In genomic region chr2:141591787-141592186, GRCh38 we compare ENCODE assay signal across 37 cellular contexts.
DNase-seq lines count a peak whose midpoint lies in the region; ATAC-seq, FAIRE-seq and TF ChIP-seq lines count a peak whose summit lies in the region.
"Had no signal": no experiment of that assay in that cellular context is flagged by ENCODE, and none has a peak within 500 bp of the region (broad histone marks: within the 10 kb centered on the region; RNA-seq: fewer than 3 reads in every experiment).

No MANE protein-coding gene starts in this region.

- BruUV-seq in HepG2 (replicated peaks; lab: Mats Ljungman, UMichigan) = no TSS peak
- no TSS peak for BruUV-seq in PC-3 (replicated peaks; lab: Mats Ljungman, UMichigan)
- no TSS peak for BruUV-seq in K562 (replicated peaks; lab: Mats Ljungman, UMichigan)

- DNase-seq in HepG2 (ENCODE audit: low spot score) (no peak), right lobe of liver (no peak), PC-3 (no peak), SK-N-MC (ENCODE audit: low read depth, low spot score) (no peak), K562 (ENCODE audit: extremely low read depth in 1 of 4, low spot score in 3 of 4) (no peak), left ventricle myocardium inferior (no peak), right atrium auricular region (ENCODE audit: low spot score) (no peak), nephron progenitor cell (no peak)
- DNase-seq: 8988T; ACHN; AML-193; BE2C; C1 segment of cervical spinal cord; Caco-2; Calu3; CD4-positive, alpha-beta memory T cell; CD4-positive, alpha-beta T cell; CD4-positive, CD25-positive, alpha-beta regulatory T cell; CD8-positive, alpha-beta memory T cell; CD8-positive, alpha-beta T cell; COR-L47; DMS 273 treated with DMSO at 0.1 percent for 48 hours; DMS153; DMS53; DMS79; DMS79 treated with DMSO at 0.1 percent for 48 hours; DND-41; EL had no signal

- no peak overlapping the region for H3K27ac ChIP-seq in HepG2 (ENCODE audit: extremely low read length, insufficient read depth, low read length)
- no peak overlapping the region for H3K27ac ChIP-seq in right lobe of liver
- H3K27ac ChIP-seq in PC-3 (ENCODE audit: low read length) = no peak overlapping the region
- H3K27ac ChIP-seq in SK-N-MC = peak overlapping the region; percentile 98; the same call in 1 of the 2 replicates
- H3K27ac ChIP-seq in K562 (ENCODE audit: extremely low read depth, low read depth, low read length) = no peak overlapping the region
- H3K27ac ChIP-seq in left ventricle myocardium inferior (replicated peaks) = no peak overlapping the region
- no peak overlapping the region for H3K27ac ChIP-seq in right atrium auricular region
- H3K27ac ChIP-seq: 22Rv1; A549; BLaER1; BLaER1 treated with 17β-estradiol and CSF1 and Interleukin-3, amounts not matched to agents 10 nM and 100 nM; C4-2B had no signal

- TF ChIP-seq POLR2A in HepG2 (IDR thresholded peaks at IDR 0.05; ENCODE audit: insufficient read depth in 1 of 2, low read depth in 2 of 2, low read length in 2 of 2) = no peak
- no peak for TF ChIP-seq POLR2A in right lobe of liver (IDR thresholded peaks at IDR 0.05)
- TF ChIP-seq POLR2A in K562 (conservative IDR thresholded peaks at IDR 0.05) = no peak

- no peak overlapping the region for H3K9ac ChIP-seq in HepG2 (ENCODE audit: insufficient read depth, low read depth, low read length)
- H3K9ac ChIP-seq in PC-3 (ENCODE audit: low read length) = no peak overlapping the region
- no peak overlapping the region for H3K9ac ChIP-seq in SK-N-MC (ENCODE audit: insufficient read length)
- no peak overlapping the region for H3K9ac ChIP-seq in K562 (ENCODE audit: insufficient read depth in 1 of 2, low read depth in 2 of 2, low read length in 2 of 2)
- H3K9ac ChIP-seq: BLaER1; BLaER1 treated with 17β-estradiol and CSF1 and Interleukin-3, amounts not matched to agents 10 nM and 100 nM had no signal

- H3K9me3 ChIP-seq in HepG2 (ENCODE audit: low read length) (no peaks in the 10 kb centered on the region), right lobe of liver (no peaks in the 10 kb centered on the region), PC-3 (ENCODE audit: low read length) (no peaks in the 10 kb centered on the region), SK-N-MC (ENCODE audit: low read depth, low read length) (peaks cover 9% of the 10 kb centered on the region), K562 (replicated peaks; ENCODE audit: control insufficient read depth, insufficient read depth, low read depth, low read length) (no peaks in the 10 kb centered on the region), left ventricle myocardium inferior (replicated peaks) (peaks cover 29% of the 10 kb centered on the region), right atrium auricular region (peaks cover 0 to 9% of the 10 kb centered on the region in 2 donors)
- H3K9me3 ChIP-seq: A549, BE2C, Caco-2 had no signal

- H3K9me2 ChIP-seq in PC-3 (replicated peaks; ENCODE audit: low read length) = no peaks in the 10 kb centered on the region

- ATAC-seq in HepG2 = no peak
- no peak for ATAC-seq in right lobe of liver
- peak; percentile 69 for ATAC-seq in PC-3
- no peak for ATAC-seq in K562
- ATAC-seq: A549; CD8-positive, alpha-beta T cell had no signal

- H3K36me3 ChIP-seq in HepG2 (replicated peaks in 1 of 2; ENCODE audit: control insufficient read depth in 1 of 2, insufficient read depth in 2 of 2, low read length in 2 of 2) (no peaks in the 10 kb centered on the region), right lobe of liver (no peaks in the 10 kb centered on the region), PC-3 (ENCODE audit: low read depth, low read length) (no peaks in the 10 kb centered on the region), SK-N-MC (ENCODE audit: insufficient read depth, low read length) (peaks cover 17% of the 10 kb centered on the region), K562 (ENCODE audit: control insufficient read depth, insufficient read depth, low read length) (no peaks in the 10 kb centered on the region), left ventricle myocardium inferior (no peaks in the 10 kb centered on the region), right atrium auricular region (no peaks in the 10 kb centered on the region)
- H3K36me3 ChIP-seq: BE2C; BLaER1; BLaER1 treated with 17β-estradiol and CSF1 and Interleukin-3, amounts not matched to agents 10 nM and 100 nM had no signal

- H3K4me1 Mint-ChIP-seq in nephron progenitor cell = peaks cover 5% of the 10 kb centered on the region
- H3K4me1 Mint-ChIP-seq: B cell; CD14-positive monocyte; CD4-positive, alpha-beta memory T cell; CD4-positive, CD25-positive, alpha-beta regulatory T cell; CD8-positive, alpha-beta memory T cell had no signal

- H2AFZ ChIP-seq in HepG2 (ENCODE audit: low read length) (no peak overlapping the region), PC-3 (ENCODE audit: low read length) (no peak overlapping the region), K562 (ENCODE audit: low read depth, low read length) (no peak overlapping the region)

- H3K27me3 ChIP-seq in HepG2 (ENCODE audit: control insufficient read depth in 1 of 2, insufficient read depth in 2 of 2, low read length in 2 of 2) (no peaks in the 10 kb centered on the region), right lobe of liver (no peaks in the 10 kb centered on the region), PC-3 (ENCODE audit: low read length) (no peaks in the 10 kb centered on the region), K562 (ENCODE audit: control insufficient read depth in 2 of 2, insufficient read depth in 2 of 2, low read length in 2 of 2) (no peaks in the 10 kb centered on the region), left ventricle myocardium inferior (ENCODE audit: low read depth) (no peaks in the 10 kb centered on the region), right atrium auricular region (no peaks in the 10 kb centered on the region)
- H3K27me3 ChIP-seq: BE2C; BLaER1; BLaER1 treated with 17β-estradiol and CSF1 and Interleukin-3, amounts not matched to agents 10 nM and 100 nM had no signal

- in situ Hi-C loops in HepG2 (cut with HindIII; ENCODE audit: extremely low pct_ligation_motif_present, low pct_unique_long_range_greater_than_20kb) = no loop called here
- in situ Hi-C loops in K562 (cut with MboI) = no loop called here

- H3K27me3 Mint-ChIP-seq in nephron progenitor cell (ENCODE audit: low read depth, poor library complexity) = peaks cover 3% of the 10 kb centered on the region
- H3K27me3 Mint-ChIP-seq: B cell; CD4-positive, alpha-beta memory T cell; CD4-positive, alpha-beta T cell; CD4-positive, CD25-positive, alpha-beta regulatory T cell had no signal

- H3K4me1 ChIP-seq in HepG2 (ENCODE audit: insufficient read depth, low read length) (no peaks in the 10 kb centered on the region), right lobe of liver (no peaks in the 10 kb centered on the region), PC-3 (ENCODE audit: insufficient read depth, low read length) (no peaks in the 10 kb centered on the region), K562 (replicated peaks in 1 of 2; ENCODE audit: control insufficient read depth in 2 of 2, insufficient read depth in 2 of 2, low read length in 2 of 2) (no peaks in the 10 kb centered on the region), left ventricle myocardium inferior (no peaks in the 10 kb centered on the region), right atrium auricular region (no peaks in the 10 kb centered on the region)
- H3K4me1 ChIP-seq: A549; BE2C; BLaER1; BLaER1 treated with 17β-estradiol and CSF1 and Interleukin-3, amounts not matched to agents 10 nM and 100 nM; Caco-2 had no signal

- FAIRE-seq in HepG2 (lab: Jason Lieb, UNC) (no peak), K562 (lab: Jason Lieb, UNC) (no peak)
- FAIRE-seq: A204.1, A549, D721Med had no signal

- peaks cover 15% of the 10 kb centered on the region for H3K9me3 Mint-ChIP-seq in nephron progenitor cell
- H3K9me3 Mint-ChIP-seq: CD8-positive, alpha-beta T cell had no signal

- TF ChIP-seq EP300 in HepG2 (IDR thresholded peaks at IDR 0.05; ENCODE audit: low read depth in 2 of 2, low read length in 2 of 2) = no peak
- TF ChIP-seq EP300 in HepG2 (CRISPR knock-in tag; IDR thresholded peaks at IDR 0.05; ENCODE audit: borderline replicate concordance) = no peak
- TF ChIP-seq EP300 in K562 (IDR thresholded peaks at IDR 0.05; ENCODE audit: low read length) = no peak

- no peak for TF ChIP-seq RAD21 in HepG2 (CRISPR knock-in tag; IDR thresholded peaks at IDR 0.05)
- TF ChIP-seq RAD21 in K562 (CRISPR knock-in tag; conservative IDR thresholded peaks at IDR 0.05 in 1 of 2, IDR thresholded peaks at IDR 0.05 in 1 of 2) = no peak

- no peak overlapping the region for H3K4me2 ChIP-seq in HepG2 (ENCODE audit: low read depth, low read length)
- H3K4me2 ChIP-seq in PC-3 (ENCODE audit: low read length) = no peak overlapping the region
- H3K4me2 ChIP-seq in K562 (ENCODE audit: insufficient read depth, low read length) = no peak overlapping the region
- H3K4me2 ChIP-seq: A549; BLaER1; BLaER1 treated with 17β-estradiol and CSF1 and Interleukin-3, amounts not matched to agents 10 nM and 100 nM had no signal

- H3K4me3 Mint-ChIP-seq in nephron progenitor cell = no peak overlapping the region
- H3K4me3 Mint-ChIP-seq: B cell; CD14-positive monocyte; CD4-positive, alpha-beta memory T cell; CD4-positive, alpha-beta T cell; CD4-positive, CD25-positive, alpha-beta regulatory T cell; CD8-positive, alpha-beta memory T cell; CD8-positive, alpha-beta T cell had no signal

- H3K4me3 ChIP-seq in HepG2 (replicated peaks in 1 of 3; ENCODE audit: insufficient read depth in 1 of 3, low read depth in 2 of 3, low read length in 3 of 3) (no peak overlapping the region), right lobe of liver (no peak overlapping the region), PC-3 (ENCODE audit: low read length) (no peak overlapping the region), SK-N-MC (no peak overlapping the region), K562 (no peak overlapping the region), left ventricle myocardium inferior (no peak overlapping the region), right atrium auricular region (no peak overlapping the region)
- H3K4me3 ChIP-seq: A549; BLaER1; BLaER1 treated with 17β-estradiol and CSF1 and Interleukin-3, amounts not matched to agents 10 nM and 100 nM had no signal

- H4K20me1 ChIP-seq in HepG2 (ENCODE audit: insufficient read depth, low read length) (no peaks in the 10 kb centered on the region), PC-3 (ENCODE audit: low read length) (no peaks in the 10 kb centered on the region), K562 (replicated peaks; ENCODE audit: control insufficient read depth, insufficient read depth, low read length) (no peaks in the 10 kb centered on the region)
- H4K20me1 ChIP-seq: BLaER1; BLaER1 treated with 17β-estradiol and CSF1 and Interleukin-3, amounts not matched to agents 10 nM and 100 nM had no signal

- TF ChIP-seq CTCF in HepG2 (CRISPR knock-in tag; IDR thresholded peaks at IDR 0.05) (no peak), right lobe of liver (IDR thresholded peaks at IDR 0.05) (no peak), PC-3 (conservative IDR thresholded peaks at IDR 0.05; ENCODE audit: low read depth, low read length) (no peak), K562 (IDR thresholded peaks at IDR 0.05 in 2 of 3, conservative IDR thresholded peaks at IDR 0.05 in 1 of 3; ENCODE audit: insufficient read depth in 2 of 3, low read depth in 1 of 3, low read length in 3 of 3) (no peak), left ventricle myocardium inferior (IDR thresholded peaks at IDR 0.05; ENCODE audit: borderline replicate concordance) (no peak), right atrium auricular region (IDR thresholded peaks at IDR 0.05) (no peak), nephron progenitor cell (IDR thresholded peaks at IDR 0.05) (no peak)

- H3K79me2 ChIP-seq in HepG2 (ENCODE audit: insufficient read depth, low read length) (no peaks in the 10 kb centered on the region), PC-3 (ENCODE audit: low read length) (no peaks in the 10 kb centered on the region), K562 (ENCODE audit: control insufficient read depth, insufficient read depth, low read length) (no peaks in the 10 kb centered on the region)

- WGBS in HepG2 (ENCODE audit: low lambda C conversion rate) = 0% methylated on average over 3 of the region's 3 CpGs
- WGBS in right lobe of liver (ENCODE audit: insufficient coverage, low coverage, low lambda C conversion rate, missing lambda C conversion rate) = 46% methylated on average over 3 of the region's 3 CpGs
- WGBS in K562 (ENCODE audit: insufficient coverage, low coverage, missing lambda C conversion rate) = 0% methylated on average over 3 of the region's 3 CpGs

- no peaks in the 10 kb centered on the region for H3K36me3 Mint-ChIP-seq in nephron progenitor cell (ENCODE audit: low read depth)
- H3K36me3 Mint-ChIP-seq: CD14-positive monocyte; CD4-positive, alpha-beta memory T cell; CD4-positive, CD25-positive, alpha-beta regulatory T cell; CD8-positive, alpha-beta memory T cell; CD8-positive, alpha-beta T cell had no signal

- CTCF ChIA-PET in HepG2 (lab: Yijun Ruan, JAX; ENCODE audit: low intra/inter-chr PET ratio, low total read pairs) (no interaction called here), PC-3 (lab: Charles Lee) (no interaction called here), K562 (lab: Yijun Ruan, JAX; ENCODE audit: low intra/inter-chr PET ratio) (no interaction called here)

- POLR2A ChIA-PET in HepG2 (lab: Yijun Ruan, JAX) (no interaction called here), PC-3 (lab: Charles Lee; ENCODE audit: unreplicated experiment) (no interaction called here), K562 (lab: Yijun Ruan, JAX) (no interaction called here)

- intact Hi-C loops in HepG2 (cut with micrococcal nuclease; ENCODE audit: unreplicated experiment) = no loop called here
- intact Hi-C loops in right lobe of liver (cut with DNase I) = no loop called here
- intact Hi-C loops in PC-3 (cut with micrococcal nuclease) = no loop called here
- intact Hi-C loops in K562 (cut with micrococcal nuclease) = no loop called here
- intact Hi-C loops in left ventricle myocardium inferior (cut with micrococcal nuclease) = no loop called here

- H3K9me1 ChIP-seq in K562 (ENCODE audit: control insufficient read depth, insufficient read depth, low read length) = no peaks in the 10 kb centered on the region

- H3F3A ChIP-seq in PC-3 (ENCODE audit: low read length, unreplicated experiment) = no peaks in the 10 kb centered on the region

- no peak overlapping the region for H3K27ac Mint-ChIP-seq in nephron progenitor cell
- H3K27ac Mint-ChIP-seq: B cell; CD14-positive monocyte; CD4-positive, alpha-beta memory T cell; CD4-positive, alpha-beta T cell; CD4-positive, CD25-positive, alpha-beta regulatory T cell; CD8-positive, alpha-beta memory T cell; CD8-positive, alpha-beta T cell had no signal

Comparison
In these comparisons a context has a peak if more than half of its experiments do, and no peak if none do; other contexts are left out.
1. Of the 241 proteins assayed by ChIP-seq in both HepG2 and K562: peak only in HepG2: RAD51; only in K562: TFE3; in both: none; in neither: 238; mixed calls (peak in some experiments, not most) for 1.